9 cellular contexts compared by ENCODE assay signal in genomic region chr12:67452119-67452805, GRCh38.
DNase-seq lines count a peak whose midpoint lies in the region; ATAC-seq and TF ChIP-seq lines count a peak whose summit lies in the region.
"Had no signal": no experiment of that assay in that cellular context is flagged by ENCODE, and none has a peak within 500 bp of the region (broad histone marks: within the 10 kb centered on the region; RNA-seq: fewer than 3 reads in every experiment).

No MANE protein-coding gene starts in this region.

- H3K4me3 ChIP-seq in NB4 (ENCODE audit: low read depth, low read length): no peak overlapping the region
- no peak overlapping the region for H3K4me3 ChIP-seq in neural progenitor cell

- H3K9ac ChIP-seq in neural progenitor cell: no peak overlapping the region

- H3K4me3 Mint-ChIP-seq in activated naive CD4-positive, alpha-beta T cell treated with anti-CD3 and anti-CD28 coated beads, Interleukin-2, amount 10 ng/mL, durations not matched to agents 7 days and 5 days: no peak overlapping the region
- no peak overlapping the region for H3K4me3 Mint-ChIP-seq in neural progenitor cell

- ATAC-seq in HG02759 (IDR thresholded peaks at IDR 0.05; ENCODE audit: unreplicated experiment): peak; percentile 73

- H4K20me1 ChIP-seq in neural progenitor cell (ENCODE audit: low read depth): no peaks in the 10 kb centered on the region

- peaks cover 8% of the 10 kb centered on the region for H3K36me3 Mint-ChIP-seq in activated naive CD4-positive, alpha-beta T cell treated with anti-CD3 and anti-CD28 coated beads, Interleukin-2, amount 10 ng/mL, durations not matched to agents 7 days and 5 days
- no peaks in the 10 kb centered on the region for H3K36me3 Mint-ChIP-seq in neural progenitor cell

- peaks cover 18% of the 10 kb centered on the region for H3K4me1 ChIP-seq in neural progenitor cell
- H3K4me1 ChIP-seq: Caco-2 had no signal

- CTCF ChIA-PET in activated naive CD4-positive, alpha-beta T cell treated with anti-CD3 and anti-CD28 coated beads, Interleukin-2, amount 10 ng/mL, durations not matched to agents 7 days and 5 days (lab: Charles Lee): interaction anchor here (1.1 kb wide), 1 partner anchor 11 kb away, joined by 3 read pairs; no protein-coding TSS in a partner anchor

- peaks cover 6% of the 10 kb centered on the region for H3F3A ChIP-seq in neural progenitor cell (ENCODE audit: low read depth)

- H3K27ac ChIP-seq in neural progenitor cell: no peak overlapping the region

- H3K27ac Mint-ChIP-seq in activated naive CD4-positive, alpha-beta T cell treated with anti-CD3 and anti-CD28 coated beads, Interleukin-2, amount 10 ng/mL, durations not matched to agents 7 days and 5 days: no peak overlapping the region
- H3K27ac Mint-ChIP-seq in neural progenitor cell: no peak overlapping the region

- H3K27me3 Mint-ChIP-seq in activated naive CD4-positive, alpha-beta T cell treated with anti-CD3 and anti-CD28 coated beads, Interleukin-2, amount 10 ng/mL, durations not matched to agents 7 days and 5 days: peaks cover 9% of the 10 kb centered on the region
- H3K27me3 Mint-ChIP-seq in neural progenitor cell (ENCODE audit: insufficient read depth, low read depth): peaks cover 5% of the 10 kb centered on the region

- H3K79me2 ChIP-seq in neural progenitor cell (ENCODE audit: low read depth): no peaks in the 10 kb centered on the region

- H3K36me3 ChIP-seq in neural progenitor cell: no peaks in the 10 kb centered on the region

- TF ChIP-seq CTCF in NB4 (IDR thresholded peaks at IDR 0.05; ENCODE audit: low read depth, low read length): no peak
- TF ChIP-seq CTCF in neural progenitor cell (IDR thresholded peaks at IDR 0.05): no peak

- TF ChIP-seq POLR2A in NB4 (IDR thresholded peaks at IDR 0.05; ENCODE audit: extremely low read depth, insufficient read length): no peak

- peaks cover 33% of the 10 kb centered on the region for H3K4me1 Mint-ChIP-seq in activated naive CD4-positive, alpha-beta T cell treated with anti-CD3 and anti-CD28 coated beads, Interleukin-2, amount 10 ng/mL, durations not matched to agents 7 days and 5 days
- H3K4me1 Mint-ChIP-seq in neural progenitor cell: peaks cover 18% of the 10 kb centered on the region

- H3K9me3 Mint-ChIP-seq in activated naive CD4-positive, alpha-beta T cell treated with anti-CD3 and anti-CD28 coated beads, Interleukin-2, amount 10 ng/mL, durations not matched to agents 7 days and 5 days: peaks cover 4% of the 10 kb centered on the region
- H3K9me3 Mint-ChIP-seq in neural progenitor cell: no peaks in the 10 kb centered on the region

- peaks cover 34% of the 10 kb centered on the region for H3K27me3 ChIP-seq in neural progenitor cell

- no peak overlapping the region for H3K4me2 ChIP-seq in neural progenitor cell

- H3K9me3 ChIP-seq in neural progenitor cell (ENCODE audit: low read depth): no peaks in the 10 kb centered on the region
- H3K9me3 ChIP-seq: Caco-2 had no signal

- no peak overlapping the region for H2AFZ ChIP-seq in neural progenitor cell (replicated peaks)

- DNase-seq in activated naive CD4-positive, alpha-beta T cell treated with anti-CD3 and anti-CD28 coated beads, Interleukin-2, amount 50 U/mL, for 16 hours: peak; percentile 26
- DNase-seq in activated naive CD4-positive, alpha-beta T cell treated with anti-CD3 and anti-CD28 coated beads, Interleukin-2, amount 10 ng/mL, durations not matched to agents 7 days and 5 days: no peak
- DNase-seq in NB4 (ENCODE audit: low read depth) (peak; percentile 21), NCI-H128 (lab: John Stamatoyannopoulos, UW; ENCODE audit: unreplicated experiment) (no peak), HuH-7 (ENCODE audit: low spot score) (no peak), neural progenitor cell (ENCODE audit: low spot score) (no peak)
- DNase-seq in stimulated activated CD8-positive, alpha-beta memory T cell treated with anti-CD3 and anti-CD28 coated beads, Interleukin-4, amount 100 ng/mL, for 48 hours: peak; percentile 41
- DNase-seq: Caco-2 had no signal

Comparison
In these comparisons a context has a peak if more than half of its experiments do, and no peak if none do; other contexts are left out.
1. DNase-seq: peak in activated naive CD4-positive, alpha-beta T cell treated with anti-CD3 and anti-CD28 coated beads, Interleukin-2, amount 50 U/mL, for 16 hours (single experiment), NB4 (single experiment) and stimulated activated CD8-positive, alpha-beta memory T cell treated with anti-CD3 and anti-CD28 coated beads, Interleukin-4, amount 100 ng/mL, for 48 hours (single experiment); none in activated naive CD4-positive, alpha-beta T cell treated with anti-CD3 and anti-CD28 coated beads, Interleukin-2, amount 10 ng/mL, durations not matched to agents 7 days and 5 days (single experiment), NCI-H128 (single experiment), HuH-7 (single experiment) and neural progenitor cell (single experiment).